Comparison of ENCODE assay signal across 2 cellular contexts in the genomic region with DNA sequence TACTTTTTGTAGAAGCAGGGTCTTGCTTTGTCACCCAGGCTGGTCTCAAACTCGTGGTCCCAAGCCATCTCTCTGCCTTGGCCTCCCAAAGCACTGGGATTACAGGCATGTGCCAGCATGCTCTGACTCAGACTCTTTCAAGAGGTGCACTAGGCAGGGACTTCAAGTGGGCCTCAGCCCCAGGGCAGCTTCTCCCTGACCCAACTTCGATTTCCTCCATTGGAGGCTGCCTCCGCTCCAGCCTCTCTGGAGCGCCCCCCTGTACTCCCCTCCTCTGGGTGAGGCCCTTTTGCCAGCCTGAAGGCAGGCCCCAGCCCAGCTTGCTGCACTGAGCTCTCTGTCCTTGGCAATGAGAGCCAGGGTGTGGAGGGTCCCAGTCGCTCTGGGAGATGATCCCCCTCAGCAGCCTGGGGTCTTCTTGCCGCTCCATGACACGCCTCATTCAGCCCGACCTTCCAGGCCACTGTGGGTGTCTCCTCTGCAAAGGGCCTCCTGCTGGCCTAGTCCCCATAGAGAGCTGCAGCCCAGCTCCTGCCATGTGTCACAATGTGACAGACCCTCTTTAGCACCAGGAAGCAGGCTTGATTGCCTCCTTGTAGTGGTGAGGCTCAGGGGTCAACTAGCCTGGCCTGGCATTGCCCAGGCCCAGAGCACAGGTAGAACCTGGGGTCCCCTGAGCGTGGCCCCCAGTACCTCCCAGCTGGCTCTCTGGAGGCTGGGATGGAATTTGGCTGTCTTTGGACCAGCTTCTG.
TF ChIP-seq lines count a peak whose summit lies in the region.

No MANE protein-coding gene starts in this region.

TF ChIP-seq in IMR-90, 13 proteins besides CTCF, POLR2A, EP300 and RAD21:
- TF ChIP-seq MAZ (IDR thresholded peaks at IDR 0.05; ENCODE audit: borderline replicate concordance, low read depth, low read length), result no peak
- TF ChIP-seq BHLHE40 (IDR thresholded peaks at IDR 0.05; ENCODE audit: low read depth, low read length), result peak; percentile 35; the same call in 1 of the 2 replicates

TF ChIP-seq in H1, 55 proteins besides CTCF, POLR2A, EP300 and RAD21:
- no peak for TF ChIP-seq EZH2 (IDR thresholded peaks at IDR 0.05; ENCODE audit: low read depth, low read length, severe bottlenecking)
- TF ChIP-seq, protein P1, sequence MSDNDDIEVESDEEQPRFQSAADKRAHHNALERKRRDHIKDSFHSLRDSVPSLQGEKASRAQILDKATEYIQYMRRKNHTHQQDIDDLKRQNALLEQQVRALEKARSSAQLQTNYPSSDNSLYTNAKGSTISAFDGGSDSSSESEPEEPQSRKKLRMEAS (IDR thresholded peaks at IDR 0.05), result peak; percentile 9; the same call in 1 of the 2 replicates
- no peak for TF ChIP-seq CTBP2 (IDR thresholded peaks at IDR 0.05; ENCODE audit: borderline replicate concordance, insufficient read depth, insufficient read length, low read length)
- no peak for TF ChIP-seq CREB1 (IDR thresholded peaks at IDR 0.05)
